Comparison of ENCODE assay signal across 1 cellular context in the genomic region with DNA sequence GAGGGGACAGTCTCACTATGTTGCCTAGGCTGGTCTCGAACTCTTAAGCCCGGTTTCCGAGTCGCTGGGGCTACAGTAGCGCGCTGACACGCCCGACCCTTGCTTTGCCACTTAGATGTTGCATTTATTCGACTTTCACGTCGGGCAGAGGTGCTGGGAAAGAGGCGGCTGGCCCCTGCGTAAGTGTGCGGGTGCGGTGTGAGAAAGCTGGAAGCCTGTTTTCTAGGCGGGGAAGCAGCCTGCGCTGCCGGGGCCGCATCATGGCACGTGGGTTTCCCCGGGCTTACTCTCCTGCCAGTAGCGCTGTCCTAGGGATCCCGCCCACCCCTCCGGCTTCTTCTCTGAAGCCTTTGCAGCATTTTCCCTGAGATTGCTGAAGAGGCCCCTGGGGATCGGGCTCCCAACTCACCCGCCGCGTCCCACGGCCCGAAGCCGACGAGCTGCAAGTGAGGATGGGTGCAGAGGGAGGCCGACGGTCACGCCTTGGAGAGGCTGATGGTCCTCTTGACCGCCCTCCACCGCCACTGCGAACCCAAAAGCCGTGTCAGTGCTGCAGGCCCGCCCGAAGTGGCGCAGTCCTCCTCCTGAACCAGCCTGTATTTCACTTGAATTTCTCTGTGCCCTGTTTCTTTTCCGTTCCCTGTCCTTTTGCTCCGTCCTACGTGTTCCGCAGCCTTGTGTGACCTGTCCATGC.
TF ChIP-seq lines count a peak whose summit lies in the region.

No MANE protein-coding gene starts in this region.

TF ChIP-seq in GM12878, 131 proteins besides CTCF, POLR2A, EP300 and RAD21:
- TF ChIP-seq SMARCA5 (IDR thresholded peaks at IDR 0.05) (peak; percentile 47; the same call in 1 of the 2 replicates), NBN (IDR thresholded peaks at IDR 0.05) (0 out of 2 replicates have a peak, but pooled peaks have one; percentile 24), BCL11A (IDR thresholded peaks at IDR 0.05; ENCODE audit: low read depth, low read length) (no peak), IRF4 (IDR thresholded peaks at IDR 0.05; ENCODE audit: low read depth, low read length) (no peak), MEF2B (IDR thresholded peaks at IDR 0.05; ENCODE audit: partially characterized antibody, poor library complexity, severe bottlenecking) (peak; percentile 74), MXI1 (IDR thresholded peaks at IDR 0.05; ENCODE audit: low read depth, low read length) (peak; percentile 42; the same call in 1 of the 2 replicates), ZNF217 (IDR thresholded peaks at IDR 0.05) (0 out of 2 replicates have a peak, but pooled peaks have one; percentile 38), FOXK2 (IDR thresholded peaks at IDR 0.05) (0 out of 2 replicates have a peak, but pooled peaks have one; percentile 19), STAT3 (IDR thresholded peaks at IDR 0.05; ENCODE audit: low read depth, low read length) (no peak), TCF12 (IDR thresholded peaks at IDR 0.05; ENCODE audit: low read depth, low read length) (0 out of 2 replicates have a peak, but pooled peaks have one; percentile 15), RUNX3 (IDR thresholded peaks at IDR 0.05; ENCODE audit: low read length) (no peak), RFX5 (IDR thresholded peaks at IDR 0.05; ENCODE audit: low read depth, low read length) (no peak), SREBF2 (IDR thresholded peaks at IDR 0.05; ENCODE audit: low read length) (peak; percentile 52; the same call in 1 of the 2 replicates), RB1 (IDR thresholded peaks at IDR 0.05; ENCODE audit: borderline replicate concordance) (peak; percentile 74; the same call in 1 of the 2 replicates), EED (IDR thresholded peaks at IDR 0.05; ENCODE audit: low read depth) (no peak; the same call in 1 of the 2 replicates), BHLHE40 (IDR thresholded peaks at IDR 0.05; ENCODE audit: borderline replicate concordance in 1 of 2, low read depth in 2 of 2, low read length in 1 of 2) (peak in 1 of 2 experiments; percentile 70; a peak in 2 of 4 replicates), BACH1 (IDR thresholded peaks at IDR 0.05; ENCODE audit: borderline replicate concordance) (no peak), STAT1 (conservative IDR thresholded peaks at IDR 0.05) (no peak), RBBP5 (conservative IDR thresholded peaks at IDR 0.05) (no peak), SMC3 (IDR thresholded peaks at IDR 0.05; ENCODE audit: borderline replicate concordance, low read length) (no peak), SREBF1 (IDR thresholded peaks at IDR 0.05; ENCODE audit: low read length) (no peak), ZNF384 (IDR thresholded peaks at IDR 0.05; ENCODE audit: borderline replicate concordance, low read depth, low read length) (no peak), ZNF687 (IDR thresholded peaks at IDR 0.05) (no peak), NKRF (conservative IDR thresholded peaks at IDR 0.05) (0 out of 2 replicates have a peak, but pooled peaks have one; percentile 38), LARP7 (IDR thresholded peaks at IDR 0.05) (no peak), USF1 (IDR thresholded peaks at IDR 0.05; ENCODE audit: borderline replicate concordance, extremely low read length, insufficient read depth, low read depth, low read length) (peak; percentile 12), NR2F1 (conservative IDR thresholded peaks at IDR 0.05) (no peak), PAX8 (IDR thresholded peaks at IDR 0.05) (no peak), NFIC (IDR thresholded peaks at IDR 0.05; ENCODE audit: low read depth, low read length) (no peak), CBX5 (IDR thresholded peaks at IDR 0.05; ENCODE audit: low read depth) (no peak), POU2F2 (IDR thresholded peaks at IDR 0.05; ENCODE audit: borderline replicate concordance, low read depth, low read length) (peak; percentile 7; the same call in 1 of the 3 replicates), TCF7 (IDR thresholded peaks at IDR 0.05; ENCODE audit: borderline replicate concordance) (no peak), ZNF24 (IDR thresholded peaks at IDR 0.05) (0 out of 2 replicates have a peak, but pooled peaks have one; percentile 52), GATAD2B (conservative IDR thresholded peaks at IDR 0.05; ENCODE audit: low read depth) (peak; percentile 36; the same call in 1 of the 2 replicates), SIN3A (IDR thresholded peaks at IDR 0.05; ENCODE audit: low read depth, low read length) (0 out of 2 replicates have a peak, but pooled peaks have one; percentile 24), IKZF2 (IDR thresholded peaks at IDR 0.05) (no peak; a peak in 1 of 4 replicates), IKZF1 (conservative IDR thresholded peaks at IDR 0.05) (peak; percentile 68), POLR2AphosphoS2 (IDR thresholded peaks at IDR 0.05; ENCODE audit: low read depth, low read length) (no peak), FOXM1 (IDR thresholded peaks at IDR 0.05; ENCODE audit: low read depth, low read length) (no peak), NFXL1 (IDR thresholded peaks at IDR 0.05; ENCODE audit: borderline replicate concordance) (no peak), CHD4 (IDR thresholded peaks at IDR 0.05) (no peak), ETV6 (conservative IDR thresholded peaks at IDR 0.05 in 1 of 2, IDR thresholded peaks at IDR 0.05 in 1 of 2; ENCODE audit: borderline replicate concordance in 1 of 2, low read depth in 1 of 2) (no peak)
- TF ChIP-seq, protein P1, sequence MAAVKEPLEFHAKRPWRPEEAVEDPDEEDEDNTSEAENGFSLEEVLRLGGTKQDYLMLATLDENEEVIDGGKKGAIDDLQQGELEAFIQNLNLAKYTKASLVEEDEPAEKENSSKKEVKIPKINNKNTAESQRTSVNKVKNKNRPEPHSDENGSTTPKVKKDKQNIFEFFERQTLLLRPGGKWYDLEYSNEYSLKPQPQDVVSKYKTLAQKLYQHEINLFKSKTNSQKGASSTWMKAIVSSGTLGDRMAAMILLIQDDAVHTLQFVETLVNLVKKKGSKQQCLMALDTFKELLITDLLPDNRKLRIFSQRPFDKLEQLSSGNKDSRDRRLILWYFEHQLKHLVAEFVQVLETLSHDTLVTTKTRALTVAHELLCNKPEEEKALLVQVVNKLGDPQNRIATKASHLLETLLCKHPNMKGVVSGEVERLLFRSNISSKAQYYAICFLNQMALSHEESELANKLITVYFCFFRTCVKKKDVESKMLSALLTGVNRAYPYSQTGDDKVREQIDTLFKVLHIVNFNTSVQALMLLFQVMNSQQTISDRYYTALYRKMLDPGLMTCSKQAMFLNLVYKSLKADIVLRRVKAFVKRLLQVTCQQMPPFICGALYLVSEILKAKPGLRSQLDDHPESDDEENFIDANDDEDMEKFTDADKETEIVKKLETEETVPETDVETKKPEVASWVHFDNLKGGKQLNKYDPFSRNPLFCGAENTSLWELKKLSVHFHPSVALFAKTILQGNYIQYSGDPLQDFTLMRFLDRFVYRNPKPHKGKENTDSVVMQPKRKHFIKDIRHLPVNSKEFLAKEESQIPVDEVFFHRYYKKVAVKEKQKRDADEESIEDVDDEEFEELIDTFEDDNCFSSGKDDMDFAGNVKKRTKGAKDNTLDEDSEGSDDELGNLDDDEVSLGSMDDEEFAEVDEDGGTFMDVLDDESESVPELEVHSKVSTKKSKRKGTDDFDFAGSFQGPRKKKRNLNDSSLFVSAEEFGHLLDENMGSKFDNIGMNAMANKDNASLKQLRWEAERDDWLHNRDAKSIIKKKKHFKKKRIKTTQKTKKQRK (IDR thresholded peaks at IDR 0.05; ENCODE audit: low read depth, low read length), result no peak
- TF ChIP-seq, protein P2, sequence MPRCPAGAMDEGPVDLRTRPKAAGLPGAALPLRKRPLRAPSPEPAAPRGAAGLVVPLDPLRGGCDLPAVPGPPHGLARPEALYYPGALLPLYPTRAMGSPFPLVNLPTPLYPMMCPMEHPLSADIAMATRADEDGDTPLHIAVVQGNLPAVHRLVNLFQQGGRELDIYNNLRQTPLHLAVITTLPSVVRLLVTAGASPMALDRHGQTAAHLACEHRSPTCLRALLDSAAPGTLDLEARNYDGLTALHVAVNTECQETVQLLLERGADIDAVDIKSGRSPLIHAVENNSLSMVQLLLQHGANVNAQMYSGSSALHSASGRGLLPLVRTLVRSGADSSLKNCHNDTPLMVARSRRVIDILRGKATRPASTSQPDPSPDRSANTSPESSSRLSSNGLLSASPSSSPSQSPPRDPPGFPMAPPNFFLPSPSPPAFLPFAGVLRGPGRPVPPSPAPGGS (IDR thresholded peaks at IDR 0.05; ENCODE audit: borderline replicate concordance, insufficient read depth, low read depth, low read length, poor library complexity, severe bottlenecking), result no peak
- TF ChIP-seq, protein P3, sequence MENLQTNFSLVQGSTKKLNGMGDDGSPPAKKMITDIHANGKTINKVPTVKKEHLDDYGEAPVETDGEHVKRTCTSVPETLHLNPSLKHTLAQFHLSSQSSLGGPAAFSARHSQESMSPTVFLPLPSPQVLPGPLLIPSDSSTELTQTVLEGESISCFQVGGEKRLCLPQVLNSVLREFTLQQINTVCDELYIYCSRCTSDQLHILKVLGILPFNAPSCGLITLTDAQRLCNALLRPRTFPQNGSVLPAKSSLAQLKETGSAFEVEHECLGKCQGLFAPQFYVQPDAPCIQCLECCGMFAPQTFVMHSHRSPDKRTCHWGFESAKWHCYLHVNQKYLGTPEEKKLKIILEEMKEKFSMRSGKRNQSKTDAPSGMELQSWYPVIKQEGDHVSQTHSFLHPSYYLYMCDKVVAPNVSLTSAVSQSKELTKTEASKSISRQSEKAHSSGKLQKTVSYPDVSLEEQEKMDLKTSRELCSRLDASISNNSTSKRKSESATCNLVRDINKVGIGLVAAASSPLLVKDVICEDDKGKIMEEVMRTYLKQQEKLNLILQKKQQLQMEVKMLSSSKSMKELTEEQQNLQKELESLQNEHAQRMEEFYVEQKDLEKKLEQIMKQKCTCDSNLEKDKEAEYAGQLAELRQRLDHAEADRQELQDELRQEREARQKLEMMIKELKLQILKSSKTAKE (IDR thresholded peaks at IDR 0.05; ENCODE audit: low read depth, poor library complexity, severe bottlenecking), result no peak
